Comparison of ENCODE assay signal across 28 cellular contexts in genomic region chr6:88750936-88751335, GRCh38.
"Had no signal": no experiment of that assay in that cellular context is flagged by ENCODE, and none has a peak within 500 bp of the region (broad histone marks: within the 10 kb centered on the region; RNA-seq: fewer than 3 reads in every experiment).

No MANE protein-coding gene starts in this region.

- H3K4me2 ChIP-seq: neural progenitor cell had no signal

- H3K36me3 ChIP-seq: neural progenitor cell, ovary, right lobe of liver, sigmoid colon, transverse colon, upper lobe of right lung, vagina had no signal

- H3K27me3 ChIP-seq: neural progenitor cell, right lobe of liver, sigmoid colon, suprapubic skin, testis, tibial artery, transverse colon, upper lobe of right lung, vagina had no signal

- H3K27ac ChIP-seq: neural progenitor cell, ovary, parathyroid adenoma, psoas muscle, right lobe of liver, sigmoid colon, suprapubic skin, testis, tibial artery, transverse colon, upper lobe of right lung, vagina had no signal

- H3K79me2 ChIP-seq: parathyroid adenoma had no signal

- H3K4me1 ChIP-seq: neural progenitor cell, parathyroid adenoma, psoas muscle, right lobe of liver, sigmoid colon, suprapubic skin, testis, tibial artery, transverse colon, upper lobe of right lung, vagina had no signal

- H2AFZ ChIP-seq: neural progenitor cell, parathyroid adenoma had no signal

- H3K9ac ChIP-seq: neural progenitor cell, parathyroid adenoma had no signal

- H3K4me3 ChIP-seq: neural progenitor cell, ovary, psoas muscle, right lobe of liver, sigmoid colon, suprapubic skin, testis, tibial artery, transverse colon, upper lobe of right lung, vagina had no signal

- H3K9me3 ChIP-seq: ovary, psoas muscle, right lobe of liver, sigmoid colon, suprapubic skin, testis, tibial artery, transverse colon, upper lobe of right lung, vagina had no signal

- DNase-seq: naive thymus-derived CD8-positive, alpha-beta T cell; nephron progenitor cell; occipital lobe; ovary; posterior cingulate gyrus; psoas muscle; right cardiac atrium; right lobe of liver; sigmoid colon; small intestine; stimulated activated CD4-positive, alpha-beta T cell treated with anti-CD3 and anti-CD28 coated beads, Interleukin-15, amount 100 ng/mL, for 24 hours; stimulated activated CD4-positive, alpha-beta T cell treated with anti-CD3 and anti-CD28 coated beads, Interleukin-2, amount 100 ng/mL, for 24 hours; stimulated activated CD4-positive, alpha-beta T cell treated with anti-CD3 and anti-CD28 coated beads, Interleukin-2, amount 100 ng/mL, for 48 hours; stimulated activated CD4-positive, alpha-beta T cell treated with anti-CD3 and anti-CD28 coated beads, Interleukin-4, amount 100 ng/mL, for 24 hours; stimulated activated naive B cell treated with anti-CD40 and anti-IgM and Interleukin-4, amounts not matched to agents 10 μg/mL and 1 μg/mL and 100 μg/mL, for 72 hours; stimulated activated naive CD8-positive, alpha-beta T cell treated with anti-CD3 and anti-CD28 coated beads, Interleukin-15, amount 100 ng/mL, for 72 hours; stimulated activated naive CD8-positive, alpha-beta T cell treated with anti-CD3 and anti-CD28 coated beads, Interleukin-15, Interleukin-2, amounts not matched to agents 100 U/mL and 50 U/mL, for 24 hours; substantia nigra; testis; tibial artery; transverse colon; upper lobe of right lung had no signal

- ATAC-seq: naive thymus-derived CD8-positive, alpha-beta T cell; natural killer cell treated with Interleukin-12 subunit alpha and Interleukin-12 subunit beta and Interleukin-15 and Interleukin-18, amount 100 ng/mL, for 72 hours; psoas muscle; right cardiac atrium; right lobe of liver; stimulated activated effector memory CD8-positive, alpha-beta T cell treated with anti-CD3 and anti-CD28 coated beads, Interleukin-12 subunit alpha, Interleukin-12 subunit beta, amount 100 ng/mL, for 72 hours; stimulated activated naive B cell treated with anti-CD40 and anti-IgM and Interleukin-4, amounts not matched to agents 10 μg/mL and 1 μg/mL and 100 μg/mL, for 72 hours; stimulated activated naive CD8-positive, alpha-beta T cell treated with anti-CD3 and anti-CD28 coated beads, Interleukin-15, amount 100 ng/mL, for 72 hours; stimulated activated naive CD8-positive, alpha-beta T cell treated with anti-CD3 and anti-CD28 coated beads, Interleukin-15, Interleukin-2, amounts not matched to agents 100 U/mL and 50 U/mL, for 24 hours; upper lobe of right lung had no signal
